11 cellular contexts compared by ENCODE assay signal in the genomic region with DNA sequence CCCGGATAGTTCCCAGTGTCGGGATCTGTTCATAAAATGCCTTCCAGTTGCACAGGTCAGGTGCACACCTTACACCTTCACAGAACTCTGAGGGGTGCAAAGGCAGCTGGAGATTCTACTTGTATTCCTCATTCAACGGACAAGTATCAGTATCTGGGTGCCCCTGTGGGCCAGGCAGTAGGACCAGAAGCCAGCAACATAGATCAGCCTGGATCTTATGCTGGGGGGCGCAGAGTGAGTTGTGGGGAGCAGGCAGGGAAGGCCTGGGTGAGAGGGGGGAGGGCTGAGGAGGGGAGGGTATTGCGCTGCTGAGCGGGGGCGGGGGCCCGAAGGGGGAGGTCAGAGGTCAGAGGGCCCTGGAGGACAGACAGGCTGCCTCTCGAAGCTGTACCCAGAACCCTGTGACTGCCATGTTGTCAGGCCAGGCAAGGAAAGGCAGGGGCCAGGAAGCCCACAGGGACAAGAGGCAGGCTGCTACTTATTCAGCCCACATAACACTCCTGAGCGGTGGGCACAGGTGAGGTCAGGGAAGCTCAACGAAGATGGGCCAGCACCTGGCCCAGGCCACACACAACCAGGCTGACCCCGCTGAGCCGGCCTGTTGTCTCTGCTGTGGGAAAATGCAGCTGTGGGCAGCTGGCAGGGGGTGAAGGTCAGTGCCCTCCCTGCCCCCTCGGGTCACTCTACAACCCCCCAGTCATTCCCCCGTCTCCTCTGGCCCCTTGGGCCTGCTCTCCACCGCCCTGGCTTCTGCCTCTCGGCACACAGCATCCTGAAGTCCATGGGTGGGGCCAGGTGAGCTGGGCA. TPM values are rescaled to one million over a fixed set of nuclear protein-coding genes. Genes with fewer than 3 reads are reported as not detected.
A peak's percentile ranks its signal among the peaks of the same experiment; 100 is the strongest.
DNase-seq lines count a peak whose midpoint lies in the region; ATAC-seq and TF ChIP-seq lines count a peak whose summit lies in the region.
"Had no signal": no experiment of that assay in that cellular context is flagged by ENCODE, and none has a peak within 500 bp of the region (broad histone marks: within the 10 kb centered on the region; RNA-seq: fewer than 3 reads in every experiment).

No MANE protein-coding gene starts in this region.

- peak overlapping the region; percentile 91 for H3K4me2 ChIP-seq in hepatocyte

- H3K27me3 ChIP-seq in hepatocyte = peaks cover 34% of the 10 kb centered on the region

- CTCF ChIA-PET in activated naive CD4-positive, alpha-beta T cell treated with anti-CD3 and anti-CD28 coated beads for 36 hours (lab: Charles Lee) = interaction anchor here (0.5 to 5.7 kb wide), 7 partner anchors 11 to 41 kb away, joined by 3 to 47 read pairs (median 4); no protein-coding TSS in a partner anchor
- CTCF ChIA-PET in T-cell (lab: Charles Lee) = no interaction called here

- peaks cover 34% of the 10 kb centered on the region for H3K4me1 Mint-ChIP-seq in activated naive CD4-positive, alpha-beta T cell treated with anti-CD3 and anti-CD28 coated beads for 36 hours (ENCODE audit: low read depth)
- H3K4me1 Mint-ChIP-seq in T-cell = peaks cover 44 to 50% (median 44%) of the 10 kb centered on the region in 3 donors

- ATAC-seq in activated naive CD4-positive, alpha-beta T cell treated with anti-CD3 and anti-CD28 coated beads, Interleukin-2, amount 50 U/mL, for 72 hours = no peak
- ATAC-seq in T-cell (replicated peaks in 1 of 4) = no peak
- ATAC-seq in GM18909 (IDR thresholded peaks at IDR 0.05; ENCODE audit: poor library complexity, unreplicated experiment) = no peak

- H3K4me3 Mint-ChIP-seq in activated naive CD4-positive, alpha-beta T cell treated with anti-CD3 and anti-CD28 coated beads for 36 hours = peak overlapping the region; percentile 71
- H3K4me3 Mint-ChIP-seq in T-cell = peak overlapping the region; percentile 74 to 79 (median 78)

- no peaks in the 10 kb centered on the region for H3K79me2 ChIP-seq in hepatocyte

- H3K9me3 ChIP-seq in hepatocyte (ENCODE audit: low read depth) = no peaks in the 10 kb centered on the region

- no peak overlapping the region for H2AFZ ChIP-seq in hepatocyte

- H3K27ac Mint-ChIP-seq in activated naive CD4-positive, alpha-beta T cell treated with anti-CD3 and anti-CD28 coated beads for 36 hours = no peak overlapping the region
- no peak overlapping the region for H3K27ac Mint-ChIP-seq in activated naive CD4-positive, alpha-beta T cell treated with anti-CD3 and anti-CD28 coated beads, Interleukin-2, amount 50 U/mL, for 72 hours
- peak overlapping the region; percentile 86 to 89 for H3K27ac Mint-ChIP-seq in T-cell

- H3K36me3 ChIP-seq in hepatocyte (replicated peaks; ENCODE audit: insufficient read depth, low read depth) = no peaks in the 10 kb centered on the region

- no peaks in the 10 kb centered on the region for H3K9me3 Mint-ChIP-seq in activated naive CD4-positive, alpha-beta T cell treated with anti-CD3 and anti-CD28 coated beads for 36 hours
- H3K9me3 Mint-ChIP-seq in activated naive CD4-positive, alpha-beta T cell treated with anti-CD3 and anti-CD28 coated beads, Interleukin-2, amount 50 U/mL, for 72 hours = no peaks in the 10 kb centered on the region
- no peaks in the 10 kb centered on the region for H3K9me3 Mint-ChIP-seq in T-cell

- WGBS in hepatocyte (ENCODE audit: low lambda C conversion rate, missing lambda C conversion rate) = 90% methylated on average over 11 of the region's 17 CpGs

- no peak overlapping the region for H3K4me3 ChIP-seq in hepatocyte

- H3K9me2 ChIP-seq in hepatocyte (replicated peaks; ENCODE audit: insufficient read depth) = no peaks in the 10 kb centered on the region

- no peak for TF ChIP-seq CTCF in hepatocyte (IDR thresholded peaks at IDR 0.05; ENCODE audit: poor library complexity)

- H3K27ac ChIP-seq in hepatocyte = no peak overlapping the region
- H3K27ac ChIP-seq in substantia nigra (ENCODE audit: low read depth, low read length, poor library complexity, severe bottlenecking) = peak overlapping the region; percentile 49
- H3K27ac ChIP-seq: C4-2B, KMS-11 had no signal

- POLR2A ChIA-PET in T-cell (lab: Charles Lee) = no interaction called here

- peaks cover 9% of the 10 kb centered on the region for H3K27me3 Mint-ChIP-seq in activated naive CD4-positive, alpha-beta T cell treated with anti-CD3 and anti-CD28 coated beads for 36 hours (ENCODE audit: low read depth)
- peaks cover 0 to 6% of the 10 kb centered on the region in 2 donors for H3K27me3 Mint-ChIP-seq in T-cell

- H3K4me1 ChIP-seq in hepatocyte (ENCODE audit: insufficient read depth) = peaks cover 19% of the 10 kb centered on the region

- no peak for DNase-seq in activated naive CD4-positive, alpha-beta T cell treated with anti-CD3 and anti-CD28 coated beads for 36 hours
- DNase-seq in activated naive CD4-positive, alpha-beta T cell treated with anti-CD3 and anti-CD28 coated beads, Interleukin-2, amount 50 U/mL, for 72 hours (ENCODE audit: low spot score in 2 of 2) = no peak
- DNase-seq in T-cell (no peak), hepatocyte (ENCODE audit: low spot score) (no peak), substantia nigra (lab: John Stamatoyannopoulos, UW) (no peak), GF-D8 (lab: John Stamatoyannopoulos, UW) (no peak)
- no peak for DNase-seq in stimulated activated CD4-positive, alpha-beta T cell treated with anti-CD3 and anti-CD28 coated beads, Interleukin-2, amount 100 ng/mL, for 24 hours

- H3K36me3 Mint-ChIP-seq in activated naive CD4-positive, alpha-beta T cell treated with anti-CD3 and anti-CD28 coated beads for 36 hours (ENCODE audit: low read depth) = no peaks in the 10 kb centered on the region
- H3K36me3 Mint-ChIP-seq in activated naive CD4-positive, alpha-beta T cell treated with anti-CD3 and anti-CD28 coated beads, Interleukin-2, amount 50 U/mL, for 72 hours = peaks cover 5 to 7% of the 10 kb centered on the region in 2 donors
- H3K36me3 Mint-ChIP-seq in T-cell = no peaks in the 10 kb centered on the region

- no peaks in the 10 kb centered on the region for H4K20me1 ChIP-seq in hepatocyte (ENCODE audit: insufficient read depth, poor library complexity, severe bottlenecking)

- intact Hi-C loops in activated naive CD4-positive, alpha-beta T cell treated with anti-CD3 and anti-CD28 coated beads for 36 hours (cut with micrococcal nuclease) = loop anchor here (5.0 kb wide), 1 partner anchor 176 kb away; the partner anchor contains the start of gene PCMTD2

RNA-seq across cellular contexts. Expression of gene OPRL1, which starts 1.1 kb away (rescaled TPM):
- under 1 TPM; 0.45 to 0.47 TPM for total RNA-seq in activated naive CD4-positive, alpha-beta T cell treated with anti-CD3 and anti-CD28 coated beads for 36 hours
- 1 to 10 TPM in 1 of 2 donors, under 1 TPM in 1; 0.32 to 1.2 TPM for total RNA-seq in activated naive CD4-positive, alpha-beta T cell treated with anti-CD3 and anti-CD28 coated beads, Interleukin-2, amount 50 U/mL, for 72 hours
- total RNA-seq in T-cell (1 to 10 TPM; 1.1 to 1.9 (median 1.5) TPM), hepatocyte (1.1 and 1.5 TPM in 2 replicates)
- 0.50 and 0.90 TPM in 2 replicates for polyA plus RNA-seq in hepatocyte

RNA-seq across cellular contexts. Expression of gene RGS19, which starts 1.7 kb away (rescaled TPM):
- 10 to 100 TPM; 20.6 to 23.5 TPM for total RNA-seq in activated naive CD4-positive, alpha-beta T cell treated with anti-CD3 and anti-CD28 coated beads for 36 hours
- total RNA-seq in activated naive CD4-positive, alpha-beta T cell treated with anti-CD3 and anti-CD28 coated beads, Interleukin-2, amount 50 U/mL, for 72 hours = 10 to 100 TPM; 21.5 to 47.8 TPM
- total RNA-seq in T-cell = 10 to 100 TPM; 39.2 to 61.7 (median 57.3) TPM
- total RNA-seq in hepatocyte = 8.1 and 8.8 TPM in 2 replicates
- 10.9 and 13.5 TPM in 2 replicates for polyA plus RNA-seq in hepatocyte

RNA-seq across cellular contexts. Expression of gene LKAAEAR1, which starts 3.2 kb away (rescaled TPM):
- under 1 TPM; 0.33 to 0.62 TPM for total RNA-seq in activated naive CD4-positive, alpha-beta T cell treated with anti-CD3 and anti-CD28 coated beads for 36 hours
- not detected for total RNA-seq in activated naive CD4-positive, alpha-beta T cell treated with anti-CD3 and anti-CD28 coated beads, Interleukin-2, amount 50 U/mL, for 72 hours
- total RNA-seq in T-cell = under 1 TPM in 3 of 5 donors, not detected in 2; 0.30 to 0.86 (median 0.35) TPM
- total RNA-seq in hepatocyte = not detected in 2 replicates
- 0.91 and 1.2 TPM in 2 replicates for polyA plus RNA-seq in hepatocyte
- total RNA-seq: renal cortical epithelial cell had no signal

RNA-seq across cellular contexts. Expression of gene TCEA2, which starts 18.0 kb away (rescaled TPM):
- 10 to 100 TPM; 16.7 to 18.2 TPM for total RNA-seq in activated naive CD4-positive, alpha-beta T cell treated with anti-CD3 and anti-CD28 coated beads for 36 hours
- total RNA-seq in activated naive CD4-positive, alpha-beta T cell treated with anti-CD3 and anti-CD28 coated beads, Interleukin-2, amount 50 U/mL, for 72 hours = 10 to 100 TPM; 21.9 to 79.3 TPM
- total RNA-seq in T-cell = 10 to 100 TPM; 25.8 to 49.7 (median 40.1) TPM
- total RNA-seq in hepatocyte = 23.8 and 26.0 TPM in 2 replicates
- polyA plus RNA-seq in hepatocyte = 74.2 and 80.0 TPM in 2 replicates

RNA-seq across cellular contexts. Expression of gene NPBWR2, which starts 26.3 kb away (rescaled TPM):
- not detected for total RNA-seq in activated naive CD4-positive, alpha-beta T cell treated with anti-CD3 and anti-CD28 coated beads for 36 hours
- total RNA-seq in activated naive CD4-positive, alpha-beta T cell treated with anti-CD3 and anti-CD28 coated beads, Interleukin-2, amount 50 U/mL, for 72 hours = not detected
- total RNA-seq in T-cell (not detected), hepatocyte (not detected in 2 replicates)
- not detected in 2 replicates for polyA plus RNA-seq in hepatocyte
- total RNA-seq: renal cortical epithelial cell had no signal

Comparison
In these comparisons a context has a peak if more than half of its experiments do, and no peak if none do; other contexts are left out.
1. H3K27ac Mint-ChIP-seq: peak in T-cell (2 of 2); none in activated naive CD4-positive, alpha-beta T cell treated with anti-CD3 and anti-CD28 coated beads for 36 hours (single experiment) and activated naive CD4-positive, alpha-beta T cell treated with anti-CD3 and anti-CD28 coated beads, Interleukin-2, amount 50 U/mL, for 72 hours (0 of 2).